Comparison of ENCODE assay signal across 20 cellular contexts in genomic region chr15:67957435-67958139, GRCh38.
"Had no signal": no experiment of that assay in that cellular context is flagged by ENCODE, and none has a peak within 500 bp of the region (broad histone marks: within the 10 kb centered on the region; RNA-seq: fewer than 3 reads in every experiment).

No MANE protein-coding gene starts in this region.

- H3K9me3 Mint-ChIP-seq: activated B cell treated with CpG ODN at 0.5 μM for 24 hours; activated CD4-positive, alpha-beta memory T cell treated with anti-CD3 and anti-CD28 coated beads for 36 hours; activated T-helper 1 cell treated with anti-CD3 and anti-CD28 coated beads, Interleukin-12 subunit alpha, Interleukin-12 subunit beta, Interleukin-2, Interleukin-4 antibody, amounts not matched to agents 30 ng/mL and 10 ng/mL and 1 ng/mL, durations not matched to agents 14 hours and 24 hours and 36 hours; effector memory CD8-positive, alpha-beta T cell had no signal

- H3K9me3 ChIP-seq: mucosa of descending colon, ovary, right lobe of liver, testis, upper lobe of right lung had no signal

- H3K4me1 Mint-ChIP-seq: activated B cell treated with CpG ODN at 0.5 μM for 24 hours had no signal

- H3K27ac ChIP-seq: cardiac muscle cell, ovary, right lobe of liver, upper lobe of right lung had no signal

- H3K27me3 ChIP-seq: cardiac muscle cell, ovary, right lobe of liver, testis, upper lobe of right lung had no signal

- H3K4me1 ChIP-seq: right lobe of liver had no signal

- ATAC-seq: effector memory CD8-positive, alpha-beta T cell; mucosa of descending colon; naive thymus-derived CD4-positive, alpha-beta T cell; right lobe of liver; stimulated activated memory B cell treated with anti-CD40 and anti-IgM and Interleukin-4, amounts not matched to agents 10 μg/mL and 1 μg/mL and 100 μg/mL, for 72 hours; upper lobe of right lung had no signal

- H3K27me3 Mint-ChIP-seq: activated B cell treated with CpG ODN at 0.5 μM for 24 hours had no signal

- H3K27ac Mint-ChIP-seq: activated B cell treated with CpG ODN at 0.5 μM for 24 hours; activated CD4-positive, alpha-beta memory T cell treated with anti-CD3 and anti-CD28 coated beads for 36 hours; activated naive CD8-positive, alpha-beta T cell treated with anti-CD3 and anti-CD28 coated beads for 36 hours; activated T-helper 1 cell treated with anti-CD3 and anti-CD28 coated beads, Interleukin-12 subunit alpha, Interleukin-12 subunit beta, Interleukin-2, Interleukin-4 antibody, amounts not matched to agents 30 ng/mL and 10 ng/mL and 1 ng/mL, durations not matched to agents 14 hours and 24 hours and 36 hours; effector memory CD8-positive, alpha-beta T cell; naive thymus-derived CD4-positive, alpha-beta T cell; stimulated activated memory B cell treated with anti-CD40 and anti-IgM and Interleukin-4, amounts not matched to agents 10 μg/mL and 1 μg/mL and 100 μg/mL, for 72 hours had no signal

- H3K36me3 Mint-ChIP-seq: activated CD4-positive, alpha-beta memory T cell treated with anti-CD3 and anti-CD28 coated beads for 36 hours; activated naive CD8-positive, alpha-beta T cell treated with anti-CD3 and anti-CD28 coated beads for 36 hours; naive thymus-derived CD4-positive, alpha-beta T cell; stimulated activated memory B cell treated with anti-CD40 and anti-IgM and Interleukin-4, amounts not matched to agents 10 μg/mL and 1 μg/mL and 100 μg/mL, for 72 hours had no signal

- H3K4me3 Mint-ChIP-seq: activated B cell treated with CpG ODN at 0.5 μM for 24 hours; activated CD4-positive, alpha-beta memory T cell treated with anti-CD3 and anti-CD28 coated beads for 36 hours; activated naive CD8-positive, alpha-beta T cell treated with anti-CD3 and anti-CD28 coated beads for 36 hours; activated T-helper 1 cell treated with anti-CD3 and anti-CD28 coated beads, Interleukin-12 subunit alpha, Interleukin-12 subunit beta, Interleukin-2, Interleukin-4 antibody, amounts not matched to agents 30 ng/mL and 10 ng/mL and 1 ng/mL, durations not matched to agents 14 hours and 24 hours and 36 hours; effector memory CD8-positive, alpha-beta T cell; naive thymus-derived CD4-positive, alpha-beta T cell; stimulated activated memory B cell treated with anti-CD40 and anti-IgM and Interleukin-4, amounts not matched to agents 10 μg/mL and 1 μg/mL and 100 μg/mL, for 72 hours had no signal

- DNase-seq: activated B cell treated with CpG ODN at 0.5 μM for 24 hours; activated CD4-positive, alpha-beta memory T cell treated with anti-CD3 and anti-CD28 coated beads for 36 hours; activated CD4-positive, alpha-beta T cell treated with anti-CD3 and anti-CD28 coated beads for 4 hours; activated naive CD4-positive, alpha-beta T cell; activated naive CD8-positive, alpha-beta T cell treated with anti-CD3 and anti-CD28 coated beads for 36 hours; activated T-cell treated with anti-CD3 and anti-CD28 coated beads for 4 hours; amniotic stem cell; dermis blood vessel endothelial cell; effector memory CD8-positive, alpha-beta T cell; mesenchymal stem cell; mucosa of descending colon; naive thymus-derived CD4-positive, alpha-beta T cell; ovary; right lobe of liver; stimulated activated CD4-positive, alpha-beta T cell treated with anti-CD3 and anti-CD28 coated beads, Interleukin-4, amount 100 ng/mL, for 24 hours; testis; upper lobe of right lung had no signal
